ENCODE assay signal across 16 cellular contexts in genomic region chr12:43370299-43370698, GRCh38.
A peak's percentile ranks its signal among the peaks of the same experiment; 100 is the strongest.
DNase-seq lines count a peak whose midpoint lies in the region; ATAC-seq and TF ChIP-seq lines count a peak whose summit lies in the region.
"Had no signal": no experiment of that assay in that cellular context is flagged by ENCODE, and none has a peak within 500 bp of the region (broad histone marks: within the 10 kb centered on the region; RNA-seq: fewer than 3 reads in every experiment).

No MANE protein-coding gene starts in this region.

- H3K4me1 ChIP-seq in foreskin keratinocyte: peaks cover 11% of the 10 kb centered on the region
- H3K4me1 ChIP-seq: BLaER1 treated with 17β-estradiol and CSF1 and Interleukin-3, amounts not matched to agents 10 nM and 100 nM; gastrocnemius medialis had no signal

- no peaks in the 10 kb centered on the region for H3K9me3 Mint-ChIP-seq in WTC11
- H3K9me3 Mint-ChIP-seq: activated T-helper 1 cell treated with anti-CD3 and anti-CD28 coated beads, Interleukin-12 subunit alpha, Interleukin-12 subunit beta, Interleukin-2, Interleukin-4 antibody, amounts not matched to agents 30 ng/mL and 10 ng/mL and 1 ng/mL, durations not matched to agents 14 hours and 24 hours and 36 hours; stimulated activated memory B cell treated with anti-CD40 and anti-IgM and Interleukin-4, amounts not matched to agents 10 μg/mL and 1 μg/mL and 100 μg/mL, for 72 hours had no signal

- in situ Hi-C loops in Caki2 (cut with HindIII; ENCODE audit: low pct_unique_long_range_greater_than_20kb, low sequenced_read_pairs) (no loop called here), GM13977 (cut with MboI; ENCODE audit: low pct_unique_long_range_greater_than_20kb, low sequenced_read_pairs, unreplicated experiment) (no loop called here)

- H3K27ac ChIP-seq in foreskin keratinocyte: peak overlapping the region; percentile 18
- H3K27ac ChIP-seq: BLaER1 treated with 17β-estradiol and CSF1 and Interleukin-3, amounts not matched to agents 10 nM and 100 nM; gastrocnemius medialis; neutrophil had no signal

- peaks cover 9% of the 10 kb centered on the region for H3K4me1 Mint-ChIP-seq in WTC11
- H3K4me1 Mint-ChIP-seq: activated CD4-positive, alpha-beta T cell treated with anti-CD3 and anti-CD28 coated beads for 36 hours; stimulated activated memory B cell treated with anti-CD40 and anti-IgM and Interleukin-4, amounts not matched to agents 10 μg/mL and 1 μg/mL and 100 μg/mL, for 72 hours had no signal

- no peaks in the 10 kb centered on the region for H3K27me3 ChIP-seq in foreskin keratinocyte
- H3K27me3 ChIP-seq: BLaER1 treated with 17β-estradiol and CSF1 and Interleukin-3, amounts not matched to agents 10 nM and 100 nM; gastrocnemius medialis; neutrophil had no signal

- ATAC-seq in WTC11: no peak
- ATAC-seq in foreskin keratinocyte: peak; percentile 98
- ATAC-seq: activated CD4-positive, alpha-beta T cell treated with anti-CD3 and anti-CD28 coated beads for 36 hours; gastrocnemius medialis; left ventricle myocardium superior; stimulated activated memory B cell treated with anti-CD40 and anti-IgM and Interleukin-4, amounts not matched to agents 10 μg/mL and 1 μg/mL and 100 μg/mL, for 72 hours had no signal

- TF ChIP-seq CTCF in WTC11 (IDR thresholded peaks at IDR 0.05): no peak
- TF ChIP-seq CTCF in foreskin keratinocyte (conservative IDR thresholded peaks at IDR 0.05): no peak
- no peak for TF ChIP-seq CTCF in GM13977 (IDR thresholded peaks at IDR 0.05; ENCODE audit: extremely low read depth, insufficient read depth, missing control alignments)

- H3K27ac Mint-ChIP-seq in WTC11: no peak overlapping the region
- H3K27ac Mint-ChIP-seq: activated CD4-positive, alpha-beta T cell treated with anti-CD3 and anti-CD28 coated beads for 36 hours; activated T-helper 1 cell treated with anti-CD3 and anti-CD28 coated beads, Interleukin-12 subunit alpha, Interleukin-12 subunit beta, Interleukin-2, Interleukin-4 antibody, amounts not matched to agents 30 ng/mL and 10 ng/mL and 1 ng/mL, durations not matched to agents 14 hours and 24 hours and 36 hours; stimulated activated memory B cell treated with anti-CD40 and anti-IgM and Interleukin-4, amounts not matched to agents 10 μg/mL and 1 μg/mL and 100 μg/mL, for 72 hours had no signal

- peak; percentile 45 for DNase-seq in Caki2 (ENCODE audit: low read depth)
- DNase-seq in LHCN-M2 (ENCODE audit: low read depth): peak; percentile 74
- DNase-seq in WTC11 (ENCODE audit: low spot score): no peak
- DNase-seq in foreskin keratinocyte: peak; percentile 96
- DNase-seq in SK-N-DZ (ENCODE audit: low spot score): no peak
- DNase-seq in stimulated activated naive CD4-positive, alpha-beta T cell (lab: John Stamatoyannopoulos, UW): no peak
- no peak for DNase-seq in ecto neural progenitor cell (ENCODE audit: low spot score)
- DNase-seq in GM13977 (ENCODE audit: low spot score): no peak
- DNase-seq: activated CD4-positive, alpha-beta T cell treated with anti-CD3 and anti-CD28 coated beads for 36 hours; gastrocnemius medialis; KBM-7; left ventricle myocardium superior had no signal

- H3K36me3 Mint-ChIP-seq in WTC11: no peaks in the 10 kb centered on the region
- H3K36me3 Mint-ChIP-seq: stimulated activated memory B cell treated with anti-CD40 and anti-IgM and Interleukin-4, amounts not matched to agents 10 μg/mL and 1 μg/mL and 100 μg/mL, for 72 hours had no signal

- POLR2A ChIA-PET in WTC11 (lab: Charles Lee): no interaction called here

- no peaks in the 10 kb centered on the region for H3K27me3 Mint-ChIP-seq in WTC11 (ENCODE audit: low read depth)
- H3K27me3 Mint-ChIP-seq: activated CD4-positive, alpha-beta T cell treated with anti-CD3 and anti-CD28 coated beads for 36 hours; stimulated activated memory B cell treated with anti-CD40 and anti-IgM and Interleukin-4, amounts not matched to agents 10 μg/mL and 1 μg/mL and 100 μg/mL, for 72 hours had no signal

- H3K4me3 Mint-ChIP-seq in WTC11: no peak overlapping the region
- H3K4me3 Mint-ChIP-seq: activated CD4-positive, alpha-beta T cell treated with anti-CD3 and anti-CD28 coated beads for 36 hours; activated T-helper 1 cell treated with anti-CD3 and anti-CD28 coated beads, Interleukin-12 subunit alpha, Interleukin-12 subunit beta, Interleukin-2, Interleukin-4 antibody, amounts not matched to agents 30 ng/mL and 10 ng/mL and 1 ng/mL, durations not matched to agents 14 hours and 24 hours and 36 hours; stimulated activated memory B cell treated with anti-CD40 and anti-IgM and Interleukin-4, amounts not matched to agents 10 μg/mL and 1 μg/mL and 100 μg/mL, for 72 hours had no signal

- CTCF ChIA-PET in WTC11 (lab: Charles Lee): no interaction called here

TF ChIP-seq in WTC11, 78 proteins besides CTCF, POLR2A, EP300 and RAD21:
- no peak for TF ChIP-seq ATF3 (CRISPR knock-in tag; conservative IDR thresholded peaks at IDR 0.05)
- TF ChIP-seq RORB (CRISPR knock-in tag; IDR thresholded peaks at IDR 0.05): no peak
- no peak for TF ChIP-seq ZNF671 (CRISPR knock-in tag; IDR thresholded peaks at IDR 0.05)
- TF ChIP-seq ZNF396 (CRISPR knock-in tag; IDR thresholded peaks at IDR 0.05; ENCODE audit: borderline replicate concordance): no peak
- TF ChIP-seq, protein P1, sequence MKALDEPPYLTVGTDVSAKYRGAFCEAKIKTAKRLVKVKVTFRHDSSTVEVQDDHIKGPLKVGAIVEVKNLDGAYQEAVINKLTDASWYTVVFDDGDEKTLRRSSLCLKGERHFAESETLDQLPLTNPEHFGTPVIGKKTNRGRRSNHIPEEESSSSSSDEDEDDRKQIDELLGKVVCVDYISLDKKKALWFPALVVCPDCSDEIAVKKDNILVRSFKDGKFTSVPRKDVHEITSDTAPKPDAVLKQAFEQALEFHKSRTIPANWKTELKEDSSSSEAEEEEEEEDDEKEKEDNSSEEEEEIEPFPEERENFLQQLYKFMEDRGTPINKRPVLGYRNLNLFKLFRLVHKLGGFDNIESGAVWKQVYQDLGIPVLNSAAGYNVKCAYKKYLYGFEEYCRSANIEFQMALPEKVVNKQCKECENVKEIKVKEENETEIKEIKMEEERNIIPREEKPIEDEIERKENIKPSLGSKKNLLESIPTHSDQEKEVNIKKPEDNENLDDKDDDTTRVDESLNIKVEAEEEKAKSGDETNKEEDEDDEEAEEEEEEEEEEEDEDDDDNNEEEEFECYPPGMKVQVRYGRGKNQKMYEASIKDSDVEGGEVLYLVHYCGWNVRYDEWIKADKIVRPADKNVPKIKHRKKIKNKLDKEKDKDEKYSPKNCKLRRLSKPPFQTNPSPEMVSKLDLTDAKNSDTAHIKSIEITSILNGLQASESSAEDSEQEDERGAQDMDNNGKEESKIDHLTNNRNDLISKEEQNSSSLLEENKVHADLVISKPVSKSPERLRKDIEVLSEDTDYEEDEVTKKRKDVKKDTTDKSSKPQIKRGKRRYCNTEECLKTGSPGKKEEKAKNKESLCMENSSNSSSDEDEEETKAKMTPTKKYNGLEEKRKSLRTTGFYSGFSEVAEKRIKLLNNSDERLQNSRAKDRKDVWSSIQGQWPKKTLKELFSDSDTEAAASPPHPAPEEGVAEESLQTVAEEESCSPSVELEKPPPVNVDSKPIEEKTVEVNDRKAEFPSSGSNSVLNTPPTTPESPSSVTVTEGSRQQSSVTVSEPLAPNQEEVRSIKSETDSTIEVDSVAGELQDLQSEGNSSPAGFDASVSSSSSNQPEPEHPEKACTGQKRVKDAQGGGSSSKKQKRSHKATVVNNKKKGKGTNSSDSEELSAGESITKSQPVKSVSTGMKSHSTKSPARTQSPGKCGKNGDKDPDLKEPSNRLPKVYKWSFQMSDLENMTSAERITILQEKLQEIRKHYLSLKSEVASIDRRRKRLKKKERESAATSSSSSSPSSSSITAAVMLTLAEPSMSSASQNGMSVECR (CRISPR knock-in tag; IDR thresholded peaks at IDR 0.05; ENCODE audit: borderline replicate concordance): no peak
- no peak for TF ChIP-seq ELF4 (CRISPR knock-in tag; IDR thresholded peaks at IDR 0.05; ENCODE audit: low read depth)
- TF ChIP-seq GABPB1 (CRISPR knock-in tag; IDR thresholded peaks at IDR 0.05): peak; percentile 58

Comparison
In these comparisons a context has a peak if more than half of its experiments do, and no peak if none do; other contexts are left out.
1. DNase-seq: peak in Caki2 (single experiment), LHCN-M2 (single experiment) and foreskin keratinocyte (2 of 2); none in WTC11 (single experiment), SK-N-DZ (single experiment), stimulated activated naive CD4-positive, alpha-beta T cell (0 of 6), ecto neural progenitor cell (single experiment) and GM13977 (single experiment).